Comparison of ENCODE assay signal across 1 cellular context in genomic region chr3:119145128-119145499, GRCh38.
TF ChIP-seq lines count a peak whose summit lies in the region.

No MANE protein-coding gene starts in this region.

TF ChIP-seq in HepG2, 621 proteins besides CTCF, POLR2A, EP300 and RAD21:
- TF ChIP-seq SAFB2 (CRISPR knock-in tag; IDR thresholded peaks at IDR 0.05; ENCODE audit: borderline replicate concordance, low read depth) = no peak
- no peak for TF ChIP-seq HDAC1 (CRISPR knock-in tag; IDR thresholded peaks at IDR 0.05)
- TF ChIP-seq ZNF556 (CRISPR knock-in tag; IDR thresholded peaks at IDR 0.05; ENCODE audit: borderline replicate concordance) = no peak
- TF ChIP-seq NFYC (CRISPR knock-in tag; IDR thresholded peaks at IDR 0.05) = no peak
- no peak for TF ChIP-seq ZNF766 (CRISPR knock-in tag; IDR thresholded peaks at IDR 0.05; ENCODE audit: borderline replicate concordance)
- TF ChIP-seq MTA3 (CRISPR knock-in tag; IDR thresholded peaks at IDR 0.05) = no peak
- no peak for TF ChIP-seq MNT (IDR thresholded peaks at IDR 0.05)
- TF ChIP-seq LCORL (IDR thresholded peaks at IDR 0.05) = no peak
- TF ChIP-seq LCORL (CRISPR knock-in tag; IDR thresholded peaks at IDR 0.05) = no peak
- TF ChIP-seq ZNF749 (CRISPR knock-in tag; IDR thresholded peaks at IDR 0.05; ENCODE audit: borderline replicate concordance) = no peak
- no peak for TF ChIP-seq RCOR2 (CRISPR knock-in tag; IDR thresholded peaks at IDR 0.05)
- no peak for TF ChIP-seq SAP130 (CRISPR knock-in tag; IDR thresholded peaks at IDR 0.05; ENCODE audit: low read depth)
- no peak for TF ChIP-seq ZNF629 (CRISPR knock-in tag; conservative IDR thresholded peaks at IDR 0.05)
- no peak for TF ChIP-seq ZNF142 (CRISPR knock-in tag; IDR thresholded peaks at IDR 0.05)
